19 cellular contexts compared by ENCODE assay signal in the genomic region with DNA sequence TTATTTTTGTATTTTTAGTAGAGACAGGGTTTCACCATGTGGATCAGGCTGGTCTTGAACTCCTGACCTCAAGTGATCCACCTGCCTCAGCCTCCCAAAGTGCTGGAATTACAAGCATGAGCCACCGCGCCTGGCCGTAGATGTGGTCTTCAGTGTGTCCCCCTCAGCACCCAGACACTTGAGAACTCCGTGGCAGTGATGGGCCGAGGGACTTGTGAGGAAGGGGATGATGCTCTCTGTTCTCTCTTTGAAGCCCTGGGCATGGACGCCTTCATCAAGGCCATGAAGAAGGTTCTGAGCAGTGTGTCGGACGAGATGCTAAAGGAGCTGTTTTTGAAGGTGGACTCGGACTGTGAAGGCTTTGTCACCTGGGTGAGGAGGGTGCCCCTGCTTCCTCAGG. TPM values are rescaled to one million over a fixed set of nuclear protein-coding genes. Genes with fewer than 3 reads are reported as not detected.
DNase-seq lines count a peak whose midpoint lies in the region; TF ChIP-seq lines count a peak whose summit lies in the region.
"Had no signal": no experiment of that assay in that cellular context is flagged by ENCODE, and none has a peak within 500 bp of the region (broad histone marks: within the 10 kb centered on the region; RNA-seq: fewer than 3 reads in every experiment).

No MANE protein-coding gene starts in this region.

- no peak overlapping the region for H3K27ac ChIP-seq in spleen
- H3K27ac ChIP-seq: 22Rv1; A549; BLaER1 treated with 17β-estradiol and CSF1 and Interleukin-3, amounts not matched to agents 10 nM and 100 nM; C4-2B had no signal

- no peaks in the 10 kb centered on the region for H3K9me3 ChIP-seq in spleen
- H3K9me3 ChIP-seq: A549; BLaER1 treated with 17β-estradiol and CSF1 and Interleukin-3, amounts not matched to agents 10 nM and 100 nM; Caco-2 had no signal

- no peak for TF ChIP-seq POLR2A in spleen (IDR thresholded peaks at IDR 0.05)

- DNase-seq in activated T-cell treated with anti-CD3 and anti-CD28 coated beads, Interleukin-2, amount 50 U/mL, for 24 hours = no peak
- no peak for DNase-seq in activated T-cell treated with anti-CD3 and anti-CD28 coated beads, Interleukin-2, amount 50 U/mL, for 1 hour
- DNase-seq in spleen (peak; percentile 43), NCI-H2081 (lab: John Stamatoyannopoulos, UW) (no peak)
- DNase-seq in stimulated activated CD4-positive, alpha-beta T cell treated with anti-CD3 and anti-CD28 coated beads, Interleukin-4, amount 100 ng/mL, for 24 hours = no peak
- DNase-seq: AML-193; Caco-2; Calu3; CD4-positive, alpha-beta T cell; CD8-positive, alpha-beta T cell; DMS79 treated with DMSO at 0.1 percent for 48 hours; GF-D8 had no signal

- H3K27ac Mint-ChIP-seq in activated T-cell treated with anti-CD3 and anti-CD28 coated beads, Interleukin-2, amount 50 U/mL, for 24 hours = peak overlapping the region; percentile 29
- H3K27ac Mint-ChIP-seq: B cell; CD4-positive, alpha-beta T cell; CD8-positive, alpha-beta T cell had no signal

- 91 to 96% (median 95%) methylated on average over 9 of the region's 9 CpGs for WGBS in spleen, 5 donors

- H3K4me1 Mint-ChIP-seq in activated T-cell treated with anti-CD3 and anti-CD28 coated beads, Interleukin-2, amount 50 U/mL, for 24 hours (ENCODE audit: low read depth) = no peaks in the 10 kb centered on the region
- H3K4me1 Mint-ChIP-seq: B cell had no signal

- H3K27me3 Mint-ChIP-seq in activated T-cell treated with anti-CD3 and anti-CD28 coated beads, Interleukin-2, amount 50 U/mL, for 24 hours = no peaks in the 10 kb centered on the region
- H3K27me3 Mint-ChIP-seq: B cell; CD4-positive, alpha-beta T cell had no signal

- intact Hi-C loops in spleen (cut with DNase I; ENCODE audit: low total_unique reads) = no loop called here

- H3K9me3 Mint-ChIP-seq in activated T-cell treated with anti-CD3 and anti-CD28 coated beads, Interleukin-2, amount 50 U/mL, for 24 hours = no peaks in the 10 kb centered on the region
- H3K9me3 Mint-ChIP-seq: CD4-positive, alpha-beta T cell; CD8-positive, alpha-beta T cell had no signal

- H3K4me1 ChIP-seq in spleen = peaks cover 0 to 8% (median 0%) of the 10 kb centered on the region in 6 donors
- H3K4me1 ChIP-seq: A549, Caco-2 had no signal

- H3K36me3 ChIP-seq in spleen = peaks cover 0 to 9% (median 2%) of the 10 kb centered on the region in 6 donors
- H3K36me3 ChIP-seq: BLaER1 treated with 17β-estradiol and CSF1 and Interleukin-3, amounts not matched to agents 10 nM and 100 nM had no signal

- H3K4me3 Mint-ChIP-seq in activated T-cell treated with anti-CD3 and anti-CD28 coated beads, Interleukin-2, amount 50 U/mL, for 24 hours = no peak overlapping the region
- H3K4me3 Mint-ChIP-seq: B cell; CD4-positive, alpha-beta T cell; CD8-positive, alpha-beta T cell had no signal

- H3K4me3 ChIP-seq in spleen = no peak overlapping the region
- H3K4me3 ChIP-seq: A549; BLaER1 treated with 17β-estradiol and CSF1 and Interleukin-3, amounts not matched to agents 10 nM and 100 nM had no signal

- no peaks in the 10 kb centered on the region for H3K27me3 ChIP-seq in spleen (replicated peaks in 1 of 7)
- H3K27me3 ChIP-seq: BLaER1 treated with 17β-estradiol and CSF1 and Interleukin-3, amounts not matched to agents 10 nM and 100 nM had no signal

- TF ChIP-seq CTCF in spleen (IDR thresholded peaks at IDR 0.05 in 8 of 11, conservative IDR thresholded peaks at IDR 0.05 in 3 of 11) = no peak

- H3K36me3 Mint-ChIP-seq in activated T-cell treated with anti-CD3 and anti-CD28 coated beads, Interleukin-2, amount 50 U/mL, for 24 hours (ENCODE audit: low read depth) = peaks cover 4% of the 10 kb centered on the region

RNA-seq across cellular contexts. Expression of a gene that starts 16.9 kb away (rescaled TPM):
- total RNA-seq in spleen = 1 to 10 TPM in 5 of 7 donors, under 1 TPM in 2; 0.34 to 4.2 (median 1.7) TPM
- under 1 TPM; 0.06 to 0.12 (median 0.07) TPM for polyA plus RNA-seq in spleen
- total RNA-seq: A172 had no signal
- polyA plus RNA-seq: A549, BJ had no signal

RNA-seq across cellular contexts. Expression of a gene that starts 55.9 kb away (rescaled TPM):
- 100 to 1,000 TPM in 3 of 7 donors, 10 to 100 TPM in 4; 84.4 to 121 (median 91.5) TPM for total RNA-seq in spleen
- 10 to 100 TPM; 25.1 to 51.8 (median 38.4) TPM for polyA plus RNA-seq in spleen
